2 cellular contexts compared by ENCODE assay signal in genomic region chr1:183590225-183591191, GRCh38.
TF ChIP-seq lines count a peak whose summit lies in the region.

TSS of gene NCF2 (minus strand) at chr1:183590459. CDS start at chr1:183590329, 130 bp downstream.

TF ChIP-seq in liver, 16 proteins besides CTCF, POLR2A, EP300 and RAD21 (continued from another document):
- TF ChIP-seq REST (IDR thresholded peaks at IDR 0.05) = no peak
- TF ChIP-seq MAX (IDR thresholded peaks at IDR 0.05) = no peak
- no peak for TF ChIP-seq GABPA (IDR thresholded peaks at IDR 0.05 in 1 of 2, conservative IDR thresholded peaks at IDR 0.05 in 1 of 2)
- TF ChIP-seq TAF1 (conservative IDR thresholded peaks at IDR 0.05) = no peak
- no peak for TF ChIP-seq ZBTB33 (IDR thresholded peaks at IDR 0.05)

TF ChIP-seq in HepG2, 621 proteins besides CTCF, POLR2A, EP300 and RAD21 (continued from another document):
- TF ChIP-seq ATF3 (CRISPR knock-in tag; IDR thresholded peaks at IDR 0.05) (no peak), ZNF782 (CRISPR knock-in tag; IDR thresholded peaks at IDR 0.05; ENCODE audit: borderline replicate concordance) (no peak), SNAPC5 (CRISPR knock-in tag; IDR thresholded peaks at IDR 0.05; ENCODE audit: borderline replicate concordance) (no peak), CREBL2 (CRISPR knock-in tag; IDR thresholded peaks at IDR 0.05; ENCODE audit: borderline replicate concordance) (no peak), MIER2 (CRISPR knock-in tag; IDR thresholded peaks at IDR 0.05) (no peak), ZNF678 (CRISPR knock-in tag; IDR thresholded peaks at IDR 0.05) (no peak), CSRNP1 (CRISPR knock-in tag; IDR thresholded peaks at IDR 0.05) (no peak), RFXANK (CRISPR knock-in tag; IDR thresholded peaks at IDR 0.05) (no peak), ZSCAN22 (CRISPR knock-in tag; IDR thresholded peaks at IDR 0.05) (no peak)
